In genomic region chr9:110695866-110696265, GRCh38 we compare ENCODE assay signal across 6 cellular contexts. TPM values are rescaled to one million over a fixed set of nuclear protein-coding genes. Genes with fewer than 3 reads are reported as not detected.
"Had no signal": no experiment of that assay in that cellular context is flagged by ENCODE, and none has a peak within 500 bp of the region (broad histone marks: within the 10 kb centered on the region; RNA-seq: fewer than 3 reads in every experiment).

No MANE protein-coding gene starts in this region.

RNA-seq across cellular contexts. Expression of gene MUSK, which starts 27.3 kb away (rescaled TPM):
- total RNA-seq: activated B cell treated with CpG ODN at 0.5 μM for 24 hours; activated CD4-positive, alpha-beta T cell treated with anti-CD3 and anti-CD28 coated beads, Interleukin-2, amount 10 ng/mL, durations not matched to agents 24 days and 14 days; activated T-helper 1 cell treated with anti-CD3 and anti-CD28 coated beads, Interleukin-12 subunit alpha, Interleukin-12 subunit beta, Interleukin-2, Interleukin-4 antibody, amounts not matched to agents 30 ng/mL and 10 ng/mL and 1 ng/mL, durations not matched to agents 14 hours and 24 hours and 36 hours; body of pancreas; dermis microvascular lymphatic vessel endothelial cell; endodermal cell had no signal
